In the genomic region with DNA sequence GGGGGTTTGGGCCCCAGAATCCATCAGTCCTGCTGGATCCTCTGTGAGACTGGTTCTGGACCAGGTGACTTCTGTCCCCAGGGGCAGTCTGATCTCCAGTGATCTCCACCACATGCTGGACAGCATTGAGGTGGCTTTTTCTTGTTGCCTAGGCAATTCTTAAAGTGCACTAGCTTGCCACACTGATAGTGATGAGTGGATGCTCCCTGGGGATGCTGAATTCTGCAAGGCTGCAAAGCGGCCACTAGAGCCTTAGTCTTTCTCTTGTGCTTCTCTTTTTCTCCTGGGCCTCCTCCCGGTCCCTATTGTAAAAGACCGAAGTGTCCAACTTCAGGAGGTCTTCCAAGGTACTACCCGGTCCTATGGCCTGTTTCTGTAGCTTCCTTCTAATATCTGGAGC, we compare ENCODE assay signal across 25 cellular contexts.
"Had no signal": no experiment of that assay in that cellular context is flagged by ENCODE, and none has a peak within 500 bp of the region (broad histone marks: within the 10 kb centered on the region; RNA-seq: fewer than 3 reads in every experiment).

No MANE protein-coding gene starts in this region.

- H3K9me3 Mint-ChIP-seq: activated naive CD4-positive, alpha-beta T cell treated with anti-CD3 and anti-CD28 coated beads, Interleukin-2, amount 50 U/mL, for 72 hours; activated T-cell treated with anti-CD3 and anti-CD28 coated beads, Interleukin-2, amount 50 U/mL, for 24 hours; activated T-helper 17 cell treated with anti-CD3 and anti-CD28 coated beads, Interleukin-2, amount 50 U/mL, for 72 hours; nephron; stimulated activated effector memory CD8-positive, alpha-beta T cell treated with anti-CD3 and anti-CD28 coated beads, Interleukin-12 subunit alpha, Interleukin-12 subunit beta, amount 100 ng/mL, for 72 hours; stimulated activated naive CD8-positive, alpha-beta T cell treated with anti-CD3 and anti-CD28 coated beads, Interleukin-15, Interleukin-2, amounts not matched to agents 100 ng/mL and 50 ng/mL, for 24 hours had no signal

- H3K36me3 ChIP-seq: breast epithelium, gastrocnemius medialis, neutrophil, ovary, sigmoid colon, upper lobe of left lung, vagina had no signal

- H3K4me1 ChIP-seq: breast epithelium, gastrocnemius medialis, sigmoid colon, upper lobe of left lung had no signal

- H3K36me3 Mint-ChIP-seq: activated naive CD4-positive, alpha-beta T cell treated with anti-CD3 and anti-CD28 coated beads, Interleukin-2, amount 50 U/mL, for 72 hours; stimulated activated effector memory CD8-positive, alpha-beta T cell treated with anti-CD3 and anti-CD28 coated beads, Interleukin-12 subunit alpha, Interleukin-12 subunit beta, amount 100 ng/mL, for 72 hours had no signal

- H3K27ac ChIP-seq: breast epithelium, gastrocnemius medialis, hepatocyte, neutrophil, ovary, sigmoid colon, upper lobe of left lung, vagina had no signal

- H3K4me3 ChIP-seq: breast epithelium, gastrocnemius medialis, hepatocyte, ovary, sigmoid colon, upper lobe of left lung, vagina had no signal

- H2AFZ ChIP-seq: hepatocyte had no signal

- H3K4me3 Mint-ChIP-seq: activated CD4-positive, alpha-beta T cell treated with anti-CD3 and anti-CD28 coated beads for 36 hours; activated T-cell treated with anti-CD3 and anti-CD28 coated beads, Interleukin-2, amount 50 U/mL, for 24 hours; activated T-helper 17 cell treated with anti-CD3 and anti-CD28 coated beads, Interleukin-2, amount 50 U/mL, for 72 hours; nephron; stimulated activated effector memory CD8-positive, alpha-beta T cell treated with anti-CD3 and anti-CD28 coated beads, Interleukin-12 subunit alpha, Interleukin-12 subunit beta, amount 100 ng/mL, for 72 hours; stimulated activated naive CD8-positive, alpha-beta T cell treated with anti-CD3 and anti-CD28 coated beads, Interleukin-15, Interleukin-2, amounts not matched to agents 100 ng/mL and 50 ng/mL, for 24 hours had no signal

- ATAC-seq: activated CD4-positive, alpha-beta T cell treated with anti-CD3 and anti-CD28 coated beads for 36 hours; activated naive CD4-positive, alpha-beta T cell treated with anti-CD3 and anti-CD28 coated beads, Interleukin-2, amount 50 U/mL, for 72 hours; activated T-helper 17 cell treated with anti-CD3 and anti-CD28 coated beads, Interleukin-2, amount 50 U/mL, for 72 hours; esophagus mucosa; gastrocnemius medialis; left ventricle myocardium superior; stimulated activated effector memory CD8-positive, alpha-beta T cell treated with anti-CD3 and anti-CD28 coated beads, Interleukin-12 subunit alpha, Interleukin-12 subunit beta, amount 100 ng/mL, for 72 hours had no signal

- H3K4me1 Mint-ChIP-seq: activated CD4-positive, alpha-beta T cell treated with anti-CD3 and anti-CD28 coated beads for 36 hours; activated T-helper 17 cell treated with anti-CD3 and anti-CD28 coated beads, Interleukin-2, amount 50 U/mL, for 72 hours; stimulated activated effector memory CD8-positive, alpha-beta T cell treated with anti-CD3 and anti-CD28 coated beads, Interleukin-12 subunit alpha, Interleukin-12 subunit beta, amount 100 ng/mL, for 72 hours had no signal

- H3K4me2 ChIP-seq: hepatocyte had no signal

- H3K9me3 ChIP-seq: breast epithelium, gastrocnemius medialis, neutrophil, ovary, sigmoid colon, upper lobe of left lung, vagina had no signal

- DNase-seq: activated CD4-positive, alpha-beta T cell treated with anti-CD3 and anti-CD28 coated beads for 36 hours; activated CD4-positive, CD25-positive, alpha-beta regulatory T cell; activated CD8-positive, alpha-beta memory T cell treated with anti-CD3 and anti-CD28 coated beads for 24 hours; activated naive CD4-positive, alpha-beta T cell; activated T-cell treated with anti-CD3 and anti-CD28 coated beads, Interleukin-2, amount 50 U/mL, for 24 hours; central memory CD4-positive, alpha-beta T cell; gastrocnemius medialis; left ventricle myocardium superior; ovary; sigmoid colon; stimulated activated CD4-positive, alpha-beta T cell treated with anti-CD3 and anti-CD28 coated beads, Interleukin-4, amount 100 ng/mL, for 24 hours; substantia nigra; T-helper 1 cell had no signal

- H3K79me2 ChIP-seq: hepatocyte had no signal

- H3K27me3 Mint-ChIP-seq: activated T-cell treated with anti-CD3 and anti-CD28 coated beads, Interleukin-2, amount 50 U/mL, for 24 hours; progenitor cell of endocrine pancreas; stimulated activated naive CD8-positive, alpha-beta T cell treated with anti-CD3 and anti-CD28 coated beads, Interleukin-15, Interleukin-2, amounts not matched to agents 100 ng/mL and 50 ng/mL, for 24 hours had no signal

- H3K27me3 ChIP-seq: breast epithelium, gastrocnemius medialis, hepatocyte, neutrophil, ovary, upper lobe of left lung, vagina had no signal
